In genomic region chr16:28241924-28242323, GRCh38 we compare ENCODE assay signal across 24 cellular contexts.
"Had no signal": no experiment of that assay in that cellular context is flagged by ENCODE, and none has a peak within 500 bp of the region (broad histone marks: within the 10 kb centered on the region; RNA-seq: fewer than 3 reads in every experiment).

No MANE protein-coding gene starts in this region.

- H3K27ac ChIP-seq: RWPE1 had no signal

- H3K9me3 ChIP-seq: MG63, SK-N-SH had no signal

- H3K9ac ChIP-seq: SK-N-SH had no signal

- H3K4me3 ChIP-seq: MG63 had no signal

- H3K4me2 ChIP-seq: SK-N-SH had no signal

- DNase-seq: IMR-90; Karpas-422; KG1; MG63; NCI-H1092; NCI-H1105 treated with DMSO at 0.1 percent for 48 hours; NCI-H1417 treated with DMSO at 0.1 percent for 48 hours; NCI-H146; NCI-H1694 treated with DMSO at 0.1 percent for 48 hours; NCI-H2029; NCI-H2081 treated with DMSO at 0.1 percent for 48 hours; NCI-H2171; NCI-H226; NCI-H446; NCI-H510A; NCI-H524 treated with DMSO at 0.1 percent for 48 hours; NCI-H69; NCI-H774; NK-92 treated with Interleukin-12 subunit alpha and Interleukin-12 subunit beta, amount 100 ng/mL, for 24 hours; PC-3; SHP77; SK-N-SH had no signal

- ATAC-seq: Panc1, PC-3 had no signal

- H3K36me3 ChIP-seq: MG63 had no signal
